In the genomic region with DNA sequence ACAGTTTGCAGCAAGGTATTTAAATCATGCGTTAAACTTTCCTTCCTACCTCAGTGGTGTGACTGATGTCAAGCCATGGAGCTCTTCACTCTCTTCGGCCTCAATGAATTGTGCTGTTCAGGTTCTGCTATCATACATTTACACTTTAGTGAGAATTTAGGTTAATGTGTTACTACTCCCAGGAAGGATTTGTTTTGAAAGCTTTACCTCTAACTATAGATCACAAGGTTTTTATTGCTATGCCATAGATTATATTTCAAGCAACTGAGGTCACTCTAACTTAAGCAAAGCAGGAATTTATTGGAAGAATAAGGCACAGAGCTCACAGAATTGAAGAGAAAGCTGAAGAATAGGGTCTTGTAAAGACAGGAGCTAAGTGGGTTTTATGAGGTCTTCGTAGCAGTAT, we compare ENCODE assay signal across 12 cellular contexts. TPM values are rescaled to one million over a fixed set of nuclear protein-coding genes. Genes with fewer than 3 reads are reported as not detected.
A peak's percentile ranks its signal among the peaks of the same experiment; 100 is the strongest.
DNase-seq lines count a peak whose midpoint lies in the region; ATAC-seq, FAIRE-seq and TF ChIP-seq lines count a peak whose summit lies in the region.
"Had no signal": no experiment of that assay in that cellular context is flagged by ENCODE, and none has a peak within 500 bp of the region (broad histone marks: within the 10 kb centered on the region; RNA-seq: fewer than 3 reads in every experiment).

No MANE protein-coding gene starts in this region.

- H2AFZ ChIP-seq in GM12878 (ENCODE audit: control insufficient read depth, low read depth, low read length), result peak overlapping the region; percentile 37

- RAD21 ChIA-PET in GM12878 (lab: Charles Lee; ENCODE audit: unreplicated experiment), result interaction anchor here (1.0 to 1.7 kb wide), 3 partner anchors 11 to 38 kb away, joined by 3 to 4 read pairs (median 3); a partner anchor contains a TSS

- POLR2A ChIA-PET in GM12878 (lab: Charles Lee), result interaction anchor here (0.9 kb wide), 1 partner anchor 15 kb away, joined by 3 read pairs; no protein-coding TSS in a partner anchor

- no TSS peak for BruUV-seq in GM12878 (replicated peaks; lab: Mats Ljungman, UMichigan)

- H3K27me3 ChIP-seq in GM12878 (replicated peaks in 1 of 2; ENCODE audit: control insufficient read depth in 2 of 2, insufficient read depth in 2 of 2, low read length in 1 of 2) (no peaks in the 10 kb centered on the region), stomach (no peaks in the 10 kb centered on the region)

- SMC1A ChIA-PET in GM12878 (lab: Charles Lee; ENCODE audit: uncharacterized antibody, unreplicated experiment), result interaction anchor here (0.7 to 2.5 kb wide), 9 partner anchors 9 to 87 kb away, joined by 3 to 13 read pairs (median 3); a partner anchor contains a TSS

- CTCF ChIA-PET in GM12878 (lab: Yijun Ruan, JAX), result interaction anchor here (1.0 to 5.1 kb wide), 6 partner anchors 8 to 141 kb away, joined by 3 to 25 read pairs (median 4); no protein-coding TSS in a partner anchor

- FAIRE-seq in GM12878 (lab: Jason Lieb, UNC), result no peak

- H3K36me3 ChIP-seq in GM12878 (ENCODE audit: control insufficient read depth in 2 of 2, insufficient read depth in 2 of 2, low read length in 1 of 2), result no peaks in the 10 kb centered on the region
- no peaks in the 10 kb centered on the region for H3K36me3 ChIP-seq in stomach

- no peaks in the 10 kb centered on the region for H4K20me1 ChIP-seq in GM12878 (ENCODE audit: control insufficient read depth, insufficient read depth)

- H3K9me3 ChIP-seq in GM12878 (replicated peaks; ENCODE audit: control insufficient read depth, insufficient read depth, low read length), result no peaks in the 10 kb centered on the region
- H3K9me3 ChIP-seq in stomach, result no peaks in the 10 kb centered on the region

- in situ Hi-C loops in GM12878 (cut with MboI), result no loop called here

- H3K27ac ChIP-seq in GM12878 (ENCODE audit: control insufficient read depth, insufficient read depth), result peak overlapping the region; percentile 32; the same call in 1 of the 2 replicates
- peak overlapping the region; percentile 65 to 83 (median 77) for H3K27ac ChIP-seq in stomach

- peaks cover 14% of the 10 kb centered on the region for H3K4me1 ChIP-seq in GM12878 (ENCODE audit: control insufficient read depth, insufficient read depth, low read length)
- peaks cover 9 to 54% (median 26%) of the 10 kb centered on the region in 4 donors for H3K4me1 ChIP-seq in stomach

- TF ChIP-seq EP300 in GM12878 (IDR thresholded peaks at IDR 0.05; ENCODE audit: borderline replicate concordance in 1 of 2, control insufficient read depth in 1 of 2, low read depth in 2 of 2, low read length in 2 of 2) (no peak), stomach (IDR thresholded peaks at IDR 0.05) (no peak)

- ATAC-seq in GM19463 (IDR thresholded peaks at IDR 0.05; ENCODE audit: unreplicated experiment) (peak; percentile 33), HG02943 (IDR thresholded peaks at IDR 0.05; ENCODE audit: low read depth, unreplicated experiment) (peak; percentile 33), GM12878 (peak; percentile 50)
- ATAC-seq: Panc1 had no signal

- H3K4me3 ChIP-seq in GM12878, result no peak overlapping the region
- H3K4me3 ChIP-seq in stomach, result no peak overlapping the region

- TF ChIP-seq CTCF in GM12878 (IDR thresholded peaks at IDR 0.05 in 2 of 3, conservative IDR thresholded peaks at IDR 0.05 in 1 of 3; ENCODE audit: control insufficient read depth in 2 of 3, extremely low read depth in 1 of 3, insufficient read depth in 1 of 3, low read depth in 3 of 3, low read length in 3 of 3), result no peak
- no peak for TF ChIP-seq CTCF in stomach (IDR thresholded peaks at IDR 0.05)

- no peak for DNase-seq in GM12878 (ENCODE audit: low read depth, low spot score)
- no peak for DNase-seq in stomach
- DNase-seq in NCI-H524 treated with DMSO at 0.1 percent for 48 hours (lab: John Stamatoyannopoulos, UW), result no peak
- no peak for DNase-seq in NCI-H2196 treated with DMSO at 0.1 percent for 48 hours (lab: John Stamatoyannopoulos, UW; ENCODE audit: unreplicated experiment)
- DNase-seq in D341Med (ENCODE audit: low spot score), result no peak
- no peak for DNase-seq in NOMO-1 treated with DMSO at 0.1 percent for 48 hours (lab: John Stamatoyannopoulos, UW; ENCODE audit: unreplicated experiment)
- DNase-seq: activated CD4-positive, alpha-beta T cell treated with anti-CD3 and anti-CD28 coated beads for 4 hours; anterior cingulate cortex; NCI-H1105 treated with DMSO at 0.1 percent for 48 hours had no signal

- no peaks in the 10 kb centered on the region for H3K79me2 ChIP-seq in GM12878 (ENCODE audit: control insufficient read depth, insufficient read depth, low read length)

- TF ChIP-seq POLR2A in GM12878 (IDR thresholded peaks at IDR 0.05; ENCODE audit: low read depth, low read length) (no peak), stomach (IDR thresholded peaks at IDR 0.05) (no peak)

- no peak overlapping the region for H3K4me2 ChIP-seq in GM12878 (ENCODE audit: control insufficient read depth, insufficient read depth)

- intact Hi-C loops in GM12878 (cut with micrococcal nuclease; ENCODE audit: unreplicated experiment), result no loop called here
- intact Hi-C loops in stomach (cut with DNase I; ENCODE audit: low total_unique reads), result no loop called here

- WGBS in GM12878 (ENCODE audit: insufficient coverage, insufficient replicate concordance, low lambda C conversion rate, missing lambda C conversion rate), result 46% methylated on average over 3 of the region's 3 CpGs
- WGBS in stomach, 5 donors, result 28 to 62% (median 42%) methylated on average over 3 of the region's 3 CpGs

- no peak overlapping the region for H3K9ac ChIP-seq in GM12878 (ENCODE audit: control insufficient read depth, insufficient read depth, low read length)

- TF ChIP-seq RAD21 in GM12878 (IDR thresholded peaks at IDR 0.05; ENCODE audit: insufficient read depth, low read depth, low read length), result no peak

TF ChIP-seq in GM12878, 131 proteins besides CTCF, POLR2A, EP300 and RAD21 (continues in another document):
- TF ChIP-seq, protein P1, sequence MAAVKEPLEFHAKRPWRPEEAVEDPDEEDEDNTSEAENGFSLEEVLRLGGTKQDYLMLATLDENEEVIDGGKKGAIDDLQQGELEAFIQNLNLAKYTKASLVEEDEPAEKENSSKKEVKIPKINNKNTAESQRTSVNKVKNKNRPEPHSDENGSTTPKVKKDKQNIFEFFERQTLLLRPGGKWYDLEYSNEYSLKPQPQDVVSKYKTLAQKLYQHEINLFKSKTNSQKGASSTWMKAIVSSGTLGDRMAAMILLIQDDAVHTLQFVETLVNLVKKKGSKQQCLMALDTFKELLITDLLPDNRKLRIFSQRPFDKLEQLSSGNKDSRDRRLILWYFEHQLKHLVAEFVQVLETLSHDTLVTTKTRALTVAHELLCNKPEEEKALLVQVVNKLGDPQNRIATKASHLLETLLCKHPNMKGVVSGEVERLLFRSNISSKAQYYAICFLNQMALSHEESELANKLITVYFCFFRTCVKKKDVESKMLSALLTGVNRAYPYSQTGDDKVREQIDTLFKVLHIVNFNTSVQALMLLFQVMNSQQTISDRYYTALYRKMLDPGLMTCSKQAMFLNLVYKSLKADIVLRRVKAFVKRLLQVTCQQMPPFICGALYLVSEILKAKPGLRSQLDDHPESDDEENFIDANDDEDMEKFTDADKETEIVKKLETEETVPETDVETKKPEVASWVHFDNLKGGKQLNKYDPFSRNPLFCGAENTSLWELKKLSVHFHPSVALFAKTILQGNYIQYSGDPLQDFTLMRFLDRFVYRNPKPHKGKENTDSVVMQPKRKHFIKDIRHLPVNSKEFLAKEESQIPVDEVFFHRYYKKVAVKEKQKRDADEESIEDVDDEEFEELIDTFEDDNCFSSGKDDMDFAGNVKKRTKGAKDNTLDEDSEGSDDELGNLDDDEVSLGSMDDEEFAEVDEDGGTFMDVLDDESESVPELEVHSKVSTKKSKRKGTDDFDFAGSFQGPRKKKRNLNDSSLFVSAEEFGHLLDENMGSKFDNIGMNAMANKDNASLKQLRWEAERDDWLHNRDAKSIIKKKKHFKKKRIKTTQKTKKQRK (IDR thresholded peaks at IDR 0.05; ENCODE audit: low read depth, low read length), result no peak
- TF ChIP-seq YBX1 (IDR thresholded peaks at IDR 0.05), result no peak

RNA-seq across cellular contexts. Expression of a gene that starts 11.0 kb away (rescaled TPM):
- total RNA-seq in GM12878 (2013; cell fraction: nucleolus; rRNA removed), result 347 and 446 TPM in 2 replicates
- total RNA-seq in GM12878 (2014; rRNA removed), result 77.9 and 85.0 TPM in 2 replicates
- 90.1 and 101 TPM in 2 replicates for total RNA-seq in GM12878 (2014; rRNA removed; fragmentation: Illumina TruSeq; extraction: Trizol)
- 52.8 and 56.1 TPM in 2 replicates for total RNA-seq in GM12878 (2021)
- polyA plus RNA-seq in GM12878 (2011; ENCODE audit: low read depth), result 32.4 TPM
- 127 and 194 TPM in 2 replicates for polyA plus RNA-seq in GM12878 (2011; rRNA removed)
- polyA plus RNA-seq in GM12878 (2011; cell fraction: cytosol; rRNA removed), result 43.0 and 68.9 TPM in 2 replicates
- 106 and 146 TPM in 2 replicates for polyA plus RNA-seq in GM12878 (2011; cell fraction: nucleus; rRNA removed)
- polyA plus RNA-seq in GM12878 (2012), result 30.8 and 46.9 TPM in 2 replicates
- polyA plus RNA-seq in GM12878 (2014; fragmentation: Illumina TruSeq; extraction: Trizol), result 129 and 199 TPM in 2 replicates
- 10 to 100 TPM; 27.3 to 28.5 TPM for polyA plus RNA-seq in GM12878 (2014; fragmentation: Nextera tagmentation; extraction: Ambion mirVana)
- 45.4 and 69.6 TPM in 2 replicates for polyA plus RNA-seq in GM12878 (2014; rRNA removed)
- 10 to 100 TPM; 60.4 to 66.0 TPM for polyA plus RNA-seq in GM12878 (2016; fragmentation: Nextera tagmentation; extraction: Ambion mirVana)
- 81.3 and 138 TPM in 2 replicates for polyA minus RNA-seq in GM12878 (2011; rRNA and poly(A)+ RNA removed)
- polyA minus RNA-seq in GM12878 (2011; cell fraction: cytosol; rRNA and poly(A)+ RNA removed), result 37.7 and 46.4 TPM in 2 replicates
- 61.5 and 80.8 TPM in 2 replicates for polyA minus RNA-seq in GM12878 (2011; cell fraction: nucleus; rRNA and poly(A)+ RNA removed)
- 100 to 1,000 TPM in 3 of 5 donors, 10 to 100 TPM in 2; 66.0 to 600 (median 222) TPM for total RNA-seq in stomach
- polyA plus RNA-seq in stomach, result 10 to 100 TPM; 22.9 to 64.9 (median 36.4) TPM
